In the genomic region with DNA sequence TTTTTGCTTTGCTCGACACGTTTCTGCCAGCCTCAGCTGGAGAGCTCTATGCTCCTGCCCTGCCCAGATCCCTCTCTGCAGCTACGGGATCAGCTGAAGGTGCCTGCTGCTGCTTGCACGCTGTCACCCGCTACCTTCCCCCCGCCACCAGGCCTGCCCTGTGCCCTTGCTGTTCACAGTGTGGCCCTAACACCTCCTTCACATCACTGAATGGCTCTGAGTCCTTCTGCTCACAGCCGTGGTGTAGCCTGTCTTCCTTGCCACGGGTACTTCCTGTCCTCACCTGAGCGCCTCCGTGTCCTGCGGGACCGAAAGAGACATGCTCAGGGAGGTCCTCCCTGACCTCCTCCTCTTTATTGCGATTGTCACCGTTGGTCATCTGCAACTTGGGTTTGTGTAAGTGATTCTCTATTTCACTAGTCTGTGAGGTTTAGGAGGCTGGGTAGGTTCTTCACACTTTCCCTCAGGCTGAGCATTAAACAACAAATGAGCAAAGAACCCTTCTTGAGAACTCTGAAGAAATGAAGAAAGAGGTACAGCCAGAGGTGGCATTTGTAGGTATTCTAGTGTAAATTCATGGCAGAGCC, we compare ENCODE assay signal across 14 cellular contexts.
DNase-seq lines count a peak whose midpoint lies in the region; ATAC-seq and TF ChIP-seq lines count a peak whose summit lies in the region.
"Had no signal": no experiment of that assay in that cellular context is flagged by ENCODE, and none has a peak within 500 bp of the region (broad histone marks: within the 10 kb centered on the region; RNA-seq: fewer than 3 reads in every experiment).

No MANE protein-coding gene starts in this region.

- intact Hi-C loops in left colon (cut with DNase I, micrococcal nuclease) (no loop called here), esophagus muscularis mucosa (cut with DNase I) (no loop called here)

- no peak overlapping the region for H3K4me3 ChIP-seq in esophagus muscularis mucosa
- H3K4me3 ChIP-seq: A549, breast epithelium, thoracic aorta had no signal

- TF ChIP-seq EP300 in esophagus muscularis mucosa (IDR thresholded peaks at IDR 0.05) = no peak

- peak overlapping the region; percentile 47 for H3K4me3 Mint-ChIP-seq in activated naive CD8-positive, alpha-beta T cell treated with anti-CD3 and anti-CD28 coated beads, Interleukin-2, amount 50 U/mL, for 24 hours
- H3K4me3 Mint-ChIP-seq in progenitor cell of endocrine pancreas (ENCODE audit: low read depth) = no peak overlapping the region

- no peaks in the 10 kb centered on the region for H3K9me3 ChIP-seq in esophagus muscularis mucosa
- H3K9me3 ChIP-seq: A549, breast epithelium, thoracic aorta had no signal

- no peaks in the 10 kb centered on the region for H3K36me3 ChIP-seq in esophagus muscularis mucosa
- H3K36me3 ChIP-seq: breast epithelium, thoracic aorta had no signal

- no peaks in the 10 kb centered on the region for H3K27me3 Mint-ChIP-seq in activated naive CD8-positive, alpha-beta T cell treated with anti-CD3 and anti-CD28 coated beads, Interleukin-2, amount 50 U/mL, for 24 hours
- no peaks in the 10 kb centered on the region for H3K27me3 Mint-ChIP-seq in progenitor cell of endocrine pancreas

- no peak for TF ChIP-seq CTCF in progenitor cell of endocrine pancreas (IDR thresholded peaks at IDR 0.05; ENCODE audit: unreplicated experiment)
- no peak for TF ChIP-seq CTCF in esophagus muscularis mucosa (IDR thresholded peaks at IDR 0.05)

- H3K4me1 Mint-ChIP-seq in activated naive CD8-positive, alpha-beta T cell treated with anti-CD3 and anti-CD28 coated beads, Interleukin-2, amount 50 U/mL, for 24 hours = peaks cover 99% of the 10 kb centered on the region
- H3K4me1 Mint-ChIP-seq in progenitor cell of endocrine pancreas (ENCODE audit: low read depth) = peaks cover 47% of the 10 kb centered on the region

- peak overlapping the region; percentile 97 for H3K27ac Mint-ChIP-seq in activated naive CD8-positive, alpha-beta T cell treated with anti-CD3 and anti-CD28 coated beads, Interleukin-2, amount 50 U/mL, for 24 hours
- peak overlapping the region; percentile 43 for H3K27ac Mint-ChIP-seq in progenitor cell of endocrine pancreas

- H3K27ac ChIP-seq in esophagus muscularis mucosa (replicated peaks in 1 of 4) = no peak overlapping the region
- H3K27ac ChIP-seq: A549, breast epithelium, epithelial cell of prostate, thoracic aorta had no signal

- no peak for TF ChIP-seq POLR2A in esophagus muscularis mucosa (IDR thresholded peaks at IDR 0.05; ENCODE audit: low read depth)

- peak; percentile 67 for DNase-seq in activated CD8-positive, alpha-beta memory T cell treated with anti-CD3 and anti-CD28 coated beads for 24 hours
- DNase-seq in activated CD8-positive, alpha-beta memory T cell treated with anti-CD3 and anti-CD28 coated beads, Interleukin-2, amount 50 U/mL, for 4 hours = no peak
- DNase-seq in activated naive CD8-positive, alpha-beta T cell treated with anti-CD3 and anti-CD28 coated beads, Interleukin-2, amount 50 U/mL, for 24 hours = peak; percentile 25
- DNase-seq in progenitor cell of endocrine pancreas (ENCODE audit: low spot score, unreplicated experiment) (no peak), HT-29 (ENCODE audit: low spot score) (no peak), left colon (no peak), esophagus muscularis mucosa (ENCODE audit: extremely low spot score) (no peak)
- DNase-seq: NCI-H2171 treated with DMSO at 0.1 percent for 48 hours, OCI-M1 had no signal

- peaks cover 60% of the 10 kb centered on the region for H3K36me3 Mint-ChIP-seq in activated naive CD8-positive, alpha-beta T cell treated with anti-CD3 and anti-CD28 coated beads, Interleukin-2, amount 50 U/mL, for 24 hours (ENCODE audit: low read depth)
- H3K36me3 Mint-ChIP-seq in progenitor cell of endocrine pancreas (ENCODE audit: insufficient read depth) = peaks cover 8% of the 10 kb centered on the region

- no peaks in the 10 kb centered on the region for H3K27me3 ChIP-seq in esophagus muscularis mucosa
- H3K27me3 ChIP-seq: breast epithelium had no signal

- 85% methylated on average over 14 of the region's 14 CpGs for WGBS in esophagus muscularis mucosa

- peaks cover 13 to 44% (median 33%) of the 10 kb centered on the region in 4 donors for H3K4me1 ChIP-seq in esophagus muscularis mucosa
- H3K4me1 ChIP-seq: breast epithelium had no signal

- no peaks in the 10 kb centered on the region for H3K9me3 Mint-ChIP-seq in activated naive CD8-positive, alpha-beta T cell treated with anti-CD3 and anti-CD28 coated beads, Interleukin-2, amount 50 U/mL, for 24 hours
- no peaks in the 10 kb centered on the region for H3K9me3 Mint-ChIP-seq in progenitor cell of endocrine pancreas (ENCODE audit: low read depth)

- ATAC-seq in GM19438 (IDR thresholded peaks at IDR 0.05; ENCODE audit: low read depth, unreplicated experiment) = peak; percentile 46
- no peak for ATAC-seq in activated naive CD8-positive, alpha-beta T cell treated with anti-CD3 and anti-CD28 coated beads, Interleukin-2, amount 50 U/mL, for 24 hours
- ATAC-seq in left colon = no peak
- ATAC-seq: A549 had no signal

Comparison
In these comparisons a context has a peak if more than half of its experiments do, and no peak if none do; other contexts are left out.
1. DNase-seq: peak in activated CD8-positive, alpha-beta memory T cell treated with anti-CD3 and anti-CD28 coated beads for 24 hours (single experiment) and activated naive CD8-positive, alpha-beta T cell treated with anti-CD3 and anti-CD28 coated beads, Interleukin-2, amount 50 U/mL, for 24 hours (single experiment); none in activated CD8-positive, alpha-beta memory T cell treated with anti-CD3 and anti-CD28 coated beads, Interleukin-2, amount 50 U/mL, for 4 hours (single experiment), progenitor cell of endocrine pancreas (single experiment), HT-29 (single experiment), left colon (0 of 2) and esophagus muscularis mucosa (single experiment).